9 cellular contexts compared by ENCODE assay signal in the genomic region with DNA sequence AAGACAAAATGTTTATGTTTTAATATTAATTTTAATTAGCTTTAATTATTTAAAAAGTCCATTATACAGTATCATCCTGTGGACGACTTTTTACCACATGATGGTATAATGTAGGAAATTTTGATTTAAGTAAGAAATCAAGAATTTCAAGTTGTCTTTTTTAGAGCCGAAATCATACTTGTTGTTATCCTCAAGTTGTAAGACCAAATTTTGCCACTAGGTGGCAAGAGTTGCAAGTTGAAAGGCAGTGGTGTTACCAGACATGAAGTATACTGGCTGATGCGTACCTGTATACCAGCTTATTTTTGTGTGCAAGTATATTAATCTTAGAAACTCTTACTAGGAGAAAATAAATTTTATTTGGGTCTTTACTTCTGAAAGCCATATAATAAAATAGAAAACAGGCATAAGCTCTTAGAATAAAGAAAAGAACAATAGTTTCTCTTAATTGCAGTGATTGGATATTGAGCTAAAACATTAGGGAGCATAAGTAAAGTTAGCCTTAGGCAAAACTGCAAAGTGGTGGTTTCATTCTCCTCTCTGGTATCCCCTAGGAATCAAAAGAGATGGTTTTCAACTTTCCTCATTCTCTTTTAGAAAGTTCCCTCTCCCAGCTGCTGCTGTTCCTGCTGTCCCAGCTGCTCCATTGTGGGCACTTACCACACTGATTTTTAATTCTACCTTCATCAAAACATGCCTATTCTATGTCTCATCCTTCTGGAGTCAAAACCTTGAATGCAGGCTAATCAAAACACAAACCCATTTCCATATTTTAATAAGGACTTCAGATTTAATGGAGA.
A peak's percentile ranks its signal among the peaks of the same experiment; 100 is the strongest.
DNase-seq lines count a peak whose midpoint lies in the region; ATAC-seq and TF ChIP-seq lines count a peak whose summit lies in the region.
"Had no signal": no experiment of that assay in that cellular context is flagged by ENCODE, and none has a peak within 500 bp of the region (broad histone marks: within the 10 kb centered on the region; RNA-seq: fewer than 3 reads in every experiment).

No MANE protein-coding gene starts in this region.

- in situ Hi-C loops in GM13977 (cut with MboI; ENCODE audit: low pct_unique_long_range_greater_than_20kb, low sequenced_read_pairs, unreplicated experiment) = no loop called here

- no peak overlapping the region for H3K4me3 ChIP-seq in fibroblast of pulmonary artery (replicated peaks; ENCODE audit: low read depth, low read length)

- DNase-seq in AG20443 (ENCODE audit: low spot score) = peak; percentile 48
- DNase-seq in GM13977 (ENCODE audit: low spot score) = peak; percentile 12
- peak; percentile 69 for DNase-seq in NCI-H1105 (lab: John Stamatoyannopoulos, UW)
- peak; percentile 16 for DNase-seq in SKM-1 (lab: John Stamatoyannopoulos, UW; ENCODE audit: unreplicated experiment)
- peak; percentile 88 for DNase-seq in fibroblast of pulmonary artery (ENCODE audit: low read depth)
- DNase-seq in occipital lobe (lab: John Stamatoyannopoulos, UW) = peak; percentile 1
- no peak for DNase-seq in effector CD8-positive, alpha-beta T cell (lab: John Stamatoyannopoulos, UW)

- TF ChIP-seq CTCF in GM13977 (IDR thresholded peaks at IDR 0.05; ENCODE audit: extremely low read depth, insufficient read depth, missing control alignments) (peak; percentile 58), fibroblast of pulmonary artery (IDR thresholded peaks at IDR 0.05; ENCODE audit: low read length, missing control alignments) (peak; percentile 74)

- peak; percentile 84 for ATAC-seq in HG02678 (IDR thresholded peaks at IDR 0.05; ENCODE audit: unreplicated experiment)
- ATAC-seq: naive thymus-derived CD8-positive, alpha-beta T cell had no signal
